ENCODE assay signal across 17 cellular contexts in the genomic region with DNA sequence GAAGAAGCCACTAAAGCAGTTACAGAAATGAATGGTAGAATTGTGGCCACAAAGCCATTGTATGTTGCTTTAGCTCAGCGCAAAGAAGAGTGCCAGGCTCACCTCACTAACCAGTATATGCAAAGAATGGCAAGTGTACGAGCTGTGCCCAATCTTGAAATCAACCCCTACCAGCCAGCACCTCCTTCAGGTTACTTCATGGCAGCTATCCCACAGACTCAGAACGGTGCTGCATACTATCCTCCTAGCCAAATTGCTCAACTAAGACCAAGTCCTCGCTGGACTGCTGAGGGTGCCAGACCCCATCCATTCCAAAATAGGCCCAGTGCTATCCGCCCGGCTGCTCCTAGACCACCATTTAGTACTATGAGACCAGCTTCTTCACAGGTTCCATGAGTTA.
"Had no signal": no experiment of that assay in that cellular context is flagged by ENCODE, and none has a peak within 500 bp of the region (broad histone marks: within the 10 kb centered on the region; RNA-seq: fewer than 3 reads in every experiment).

No MANE protein-coding gene starts in this region.

- DNase-seq: activated CD4-positive, alpha-beta T cell treated with anti-CD3 and anti-CD28 coated beads for 1 hour; activated CD4-positive, alpha-beta T cell treated with anti-CD3 and anti-CD28 coated beads, Interleukin-2, amount 50 U/mL, for 4 hours; activated T-cell treated with anti-CD3 and anti-CD28 coated beads for 4 hours; effector memory CD8-positive, alpha-beta T cell; esophagus squamous epithelium; immature natural killer cell; left cardiac atrium; natural killer cell; stimulated activated CD4-positive, alpha-beta T cell treated with anti-CD3 and anti-CD28 coated beads, Interleukin-4, amount 100 ng/mL, for 1 hour; T-cell; T-helper 9 cell; thyroid gland; uterus had no signal

- H3K79me2 ChIP-seq: parathyroid adenoma had no signal

- H3K9ac ChIP-seq: parathyroid adenoma had no signal

- H3K27ac Mint-ChIP-seq: activated naive CD8-positive, alpha-beta T cell; effector memory CD8-positive, alpha-beta T cell; immature natural killer cell; natural killer cell; T-cell had no signal

- H2AFZ ChIP-seq: parathyroid adenoma had no signal

- H3K4me1 ChIP-seq: parathyroid adenoma, thyroid gland, uterus had no signal

- ATAC-seq: effector memory CD8-positive, alpha-beta T cell; left cardiac atrium; sciatic nerve; T-cell had no signal

- H3K27ac ChIP-seq: esophagus squamous epithelium, parathyroid adenoma, thyroid gland, uterus had no signal

- H3K9me3 ChIP-seq: esophagus squamous epithelium, thyroid gland, uterus had no signal

- H3K27me3 ChIP-seq: esophagus squamous epithelium, thyroid gland, uterus had no signal

- H3K4me2 ChIP-seq: smooth muscle cell had no signal

- H3K36me3 Mint-ChIP-seq: natural killer cell, T-cell had no signal

- H3K4me3 ChIP-seq: smooth muscle cell, thyroid gland, uterus had no signal

- H3K4me3 Mint-ChIP-seq: activated naive CD8-positive, alpha-beta T cell; natural killer cell; T-cell had no signal

- H3K36me3 ChIP-seq: esophagus squamous epithelium, thyroid gland, uterus had no signal
